ENCODE assay signal across 8 cellular contexts in genomic region chr2:112690853-112691390, GRCh38. TPM values are rescaled to one million over a fixed set of nuclear protein-coding genes. Genes with fewer than 3 reads are reported as not detected.
DNase-seq lines count a peak whose midpoint lies in the region; ATAC-seq and TF ChIP-seq lines count a peak whose summit lies in the region.

No MANE protein-coding gene starts in this region.

- no peak overlapping the region for H3K4me3 ChIP-seq in OCI-LY7 (ENCODE audit: low read depth, low read length, poor library complexity, severe bottlenecking)
- no peak overlapping the region for H3K4me3 ChIP-seq in naive thymus-derived CD4-positive, alpha-beta T cell (ENCODE audit: low read length)

- no peaks in the 10 kb centered on the region for H4K20me1 ChIP-seq in OCI-LY7 (ENCODE audit: insufficient read depth, low read length)

- no peaks in the 10 kb centered on the region for H3K36me3 ChIP-seq in OCI-LY7 (ENCODE audit: insufficient read depth, low read length)
- H3K36me3 ChIP-seq in naive thymus-derived CD4-positive, alpha-beta T cell (ENCODE audit: control insufficient read depth in 2 of 3, insufficient read depth in 3 of 3, low read length in 3 of 3), result no peaks in the 10 kb centered on the region

- peaks cover 12% of the 10 kb centered on the region for H3K4me1 ChIP-seq in OCI-LY7 (ENCODE audit: insufficient read depth, low read length, poor library complexity, severe bottlenecking)
- H3K4me1 ChIP-seq in naive thymus-derived CD4-positive, alpha-beta T cell (ENCODE audit: control insufficient read depth in 2 of 2, insufficient read depth in 2 of 2, low read length in 2 of 2), result peaks cover 6 to 16% of the 10 kb centered on the region in 2 donors

- peak overlapping the region; percentile 49; the same call in 1 of the 2 replicates for H3K4me2 ChIP-seq in OCI-LY7 (ENCODE audit: low read length)

- H3K9me3 Mint-ChIP-seq in naive thymus-derived CD4-positive, alpha-beta T cell, result no peaks in the 10 kb centered on the region
- H3K9me3 Mint-ChIP-seq in stimulated activated naive CD8-positive, alpha-beta T cell treated with anti-CD3 and anti-CD28 coated beads, Interleukin-15, amount 100 ng/mL, for 72 hours, result no peaks in the 10 kb centered on the region

- H3K4me1 Mint-ChIP-seq in naive thymus-derived CD4-positive, alpha-beta T cell, result peaks cover 0 to 45% (median 20%) of the 10 kb centered on the region in 7 donors
- H3K4me1 Mint-ChIP-seq in stimulated activated naive CD8-positive, alpha-beta T cell treated with anti-CD3 and anti-CD28 coated beads, Interleukin-15, amount 100 ng/mL, for 72 hours, result peaks cover 31% of the 10 kb centered on the region

- peak; percentile 80 for TF ChIP-seq CTCF in OCI-LY7 (conservative IDR thresholded peaks at IDR 0.05; ENCODE audit: low read length)

- peak overlapping the region in 6 of 10 donors; percentile 6 to 66 (median 34) for H3K4me3 Mint-ChIP-seq in naive thymus-derived CD4-positive, alpha-beta T cell
- H3K4me3 Mint-ChIP-seq in stimulated activated naive CD8-positive, alpha-beta T cell treated with anti-CD3 and anti-CD28 coated beads, Interleukin-15, amount 100 ng/mL, for 72 hours, result peak overlapping the region; percentile 65 to 66

- no peaks in the 10 kb centered on the region for H3K36me3 Mint-ChIP-seq in naive thymus-derived CD4-positive, alpha-beta T cell

- intact Hi-C loops in OCI-LY7 (cut with micrococcal nuclease; ENCODE audit: unreplicated experiment), result loop anchor here (1.0 to 5.0 kb wide), 3 partner anchors 36 to 65 kb away; no protein-coding TSS in a partner anchor
- intact Hi-C loops in naive thymus-derived CD4-positive, alpha-beta T cell (cut with micrococcal nuclease), result loop anchor here (1.0 to 5.0 kb wide), 6 partner anchors 35 to 209 kb away; partner anchors contain the start of genes SLC20A1 (in 2 of the 2), CHCHD5 (in 1 of the 2) and TTL (in 1 of the 2)

- no peaks in the 10 kb centered on the region for H3K9me2 ChIP-seq in OCI-LY7 (ENCODE audit: insufficient read depth, low read length)

- BruUV-seq in OCI-LY7 (replicated peaks; lab: Mats Ljungman, UMichigan), result no TSS peak

- CTCF ChIA-PET in OCI-LY7 (lab: Charles Lee; ENCODE audit: unreplicated experiment), result interaction anchor here (1.2 kb wide), 1 partner anchor 34 kb away, joined by 3 read pairs; no protein-coding TSS in a partner anchor
- CTCF ChIA-PET in naive thymus-derived CD4-positive, alpha-beta T cell (lab: Charles Lee), result interaction anchor here (0.6 to 8.9 kb wide), 15 partner anchors 8 to 107 kb away, joined by 3 to 183 read pairs (median 3); no protein-coding TSS in a partner anchor

- DNase-seq in Daoy (ENCODE audit: low read depth) (peak; percentile 38), OCI-LY7 (ENCODE audit: low spot score) (peak; percentile 76), erythroblast (lab: John Stamatoyannopoulos, UW) (peak; percentile 78 to 86)
- peak; percentile 73 for DNase-seq in activated CD8-positive, alpha-beta memory T cell treated with anti-CD3 and anti-CD28 coated beads, Interleukin-2, amount 50 U/mL, for 48 hours
- peak; percentile 46 to 71 (median 63) for DNase-seq in naive thymus-derived CD4-positive, alpha-beta T cell
- DNase-seq in stimulated activated naive CD8-positive, alpha-beta T cell treated with anti-CD3 and anti-CD28 coated beads, Interleukin-15, amount 100 ng/mL, for 72 hours, result peak; percentile 52 to 73

- no peak overlapping the region for H3K27ac ChIP-seq in OCI-LY7 (ENCODE audit: low read depth, low read length, poor library complexity, severe bottlenecking)
- H3K27ac ChIP-seq in naive thymus-derived CD4-positive, alpha-beta T cell (ENCODE audit: low read depth, low read length), result no peak overlapping the region

- no peaks in the 10 kb centered on the region for H3K27me3 ChIP-seq in naive thymus-derived CD4-positive, alpha-beta T cell (ENCODE audit: control insufficient read depth in 2 of 2, insufficient read depth in 2 of 2, low read length in 2 of 2)

- no peaks in the 10 kb centered on the region for H3K79me2 ChIP-seq in OCI-LY7 (ENCODE audit: insufficient read depth, low read depth, low read length)

- peak overlapping the region in 4 of 9 donors; percentile 44 to 91 (median 73) for H3K27ac Mint-ChIP-seq in naive thymus-derived CD4-positive, alpha-beta T cell
- peak overlapping the region; percentile 16 to 44 for H3K27ac Mint-ChIP-seq in stimulated activated naive CD8-positive, alpha-beta T cell treated with anti-CD3 and anti-CD28 coated beads, Interleukin-15, amount 100 ng/mL, for 72 hours

- ATAC-seq in HG02759 (IDR thresholded peaks at IDR 0.05; ENCODE audit: unreplicated experiment), result peak; percentile 45
- peak; percentile 88 for ATAC-seq in naive thymus-derived CD4-positive, alpha-beta T cell
- ATAC-seq in stimulated activated naive CD8-positive, alpha-beta T cell treated with anti-CD3 and anti-CD28 coated beads, Interleukin-15, amount 100 ng/mL, for 72 hours, result peak; percentile 82
- no peak for ATAC-seq in GM21360 (IDR thresholded peaks at IDR 0.05; ENCODE audit: unreplicated experiment)

- no peaks in the 10 kb centered on the region for H3K9me3 ChIP-seq in OCI-LY7 (ENCODE audit: low read length)
- no peaks in the 10 kb centered on the region for H3K9me3 ChIP-seq in naive thymus-derived CD4-positive, alpha-beta T cell (ENCODE audit: control insufficient read depth in 2 of 3, low read length in 3 of 3)

- POLR2A ChIA-PET in OCI-LY7 (lab: Charles Lee), result interaction anchor here (0.6 to 1.1 kb wide), 2 partner anchors 13 to 20 kb away, joined by 3 to 4 read pairs; no protein-coding TSS in a partner anchor
- POLR2A ChIA-PET in naive thymus-derived CD4-positive, alpha-beta T cell (lab: Charles Lee), result interaction anchor here (0.6 to 4.6 kb wide), 4 partner anchors 20 to 575 kb away, joined by 3 to 26 read pairs (median 10); no protein-coding TSS in a partner anchor

- no peaks in the 10 kb centered on the region for H3K27me3 Mint-ChIP-seq in naive thymus-derived CD4-positive, alpha-beta T cell
- H3K27me3 Mint-ChIP-seq in stimulated activated naive CD8-positive, alpha-beta T cell treated with anti-CD3 and anti-CD28 coated beads, Interleukin-15, amount 100 ng/mL, for 72 hours, result no peaks in the 10 kb centered on the region

- no peak for TF ChIP-seq POLR2A in erythroblast (IDR thresholded peaks at IDR 0.05; ENCODE audit: low read length)

- H2AFZ ChIP-seq in OCI-LY7 (ENCODE audit: low read length), result peak overlapping the region; percentile 75

RNA-seq across cellular contexts. Expression of gene NT5DC4, which starts 29.9 kb away (rescaled TPM):
- total RNA-seq in Daoy (2014; rRNA removed; shearing (Covaris generic)), result not detected in 2 replicates
- not detected in 2 replicates for total RNA-seq in OCI-LY7 (2014; rRNA removed; shearing (Covaris generic))
- not detected in 2 replicates for total RNA-seq in OCI-LY7 (2022)
- total RNA-seq in naive thymus-derived CD4-positive, alpha-beta T cell, result under 1 TPM in 1 of 5 experiments, not detected in 4; 0.56 TPM
- polyA plus RNA-seq in naive thymus-derived CD4-positive, alpha-beta T cell, result not detected

RNA-seq across cellular contexts. Expression of gene SLC20A1, which starts 45.2 kb away (rescaled TPM):
- 58.4 and 71.2 TPM in 2 replicates for total RNA-seq in Daoy (2014; rRNA removed; shearing (Covaris generic))
- total RNA-seq in OCI-LY7 (2014; rRNA removed; shearing (Covaris generic)), result 59.7 and 64.8 TPM in 2 replicates
- 86.1 and 89.5 TPM in 2 replicates for total RNA-seq in OCI-LY7 (2022)
- total RNA-seq in naive thymus-derived CD4-positive, alpha-beta T cell, result 100 to 1,000 TPM in 3 of 5 experiments, 10 to 100 TPM in 2; 94.4 to 164 (median 120) TPM
- 10 to 100 TPM; 32.8 to 39.3 TPM for polyA plus RNA-seq in naive thymus-derived CD4-positive, alpha-beta T cell
